1 cellular context compared by ENCODE assay signal in genomic region chr1:160205242-160205973, GRCh38.
A peak's percentile ranks its signal among the peaks of the same experiment; 100 is the strongest.
TF ChIP-seq lines count a peak whose summit lies in the region.

Gene PEA15 (plus strand): TSS chr1:160205384. CDS start chr1:160211545, 6,161 bp downstream.

TF ChIP-seq in K562, 482 proteins besides CTCF, POLR2A, EP300 and RAD21 (continued from another document and continues in another):
- TF ChIP-seq AFF4 (CRISPR knock-in tag; IDR thresholded peaks at IDR 0.05) (peak; percentile 60; the same call in 1 of the 2 replicates), MED1 (CRISPR knock-in tag; IDR thresholded peaks at IDR 0.05; ENCODE audit: borderline replicate concordance) (no peak), TAF9B (IDR thresholded peaks at IDR 0.05; ENCODE audit: partially characterized antibody) (no peak), BHLHE40 (IDR thresholded peaks at IDR 0.05; ENCODE audit: low read length) (no peak), ID3 (CRISPR knock-in tag; IDR thresholded peaks at IDR 0.05) (no peak), ID3 (tag; IDR thresholded peaks at IDR 0.05) (no peak), HDGF (IDR thresholded peaks at IDR 0.05) (no peak), MGA (IDR thresholded peaks at IDR 0.05) (no peak), CBX5 (IDR thresholded peaks at IDR 0.05; ENCODE audit: borderline replicate concordance, low read depth) (no peak), MYBL2 (IDR thresholded peaks at IDR 0.05; ENCODE audit: low read depth) (no peak), MYBL2 (CRISPR knock-in tag; IDR thresholded peaks at IDR 0.05; ENCODE audit: borderline replicate concordance) (no peak), ZC3H11A (IDR thresholded peaks at IDR 0.05; ENCODE audit: low read depth, low read length) (no peak), NFIX (CRISPR knock-in tag; IDR thresholded peaks at IDR 0.05; ENCODE audit: low read depth) (no peak), ADNP (tag; IDR thresholded peaks at IDR 0.05) (no peak), RBM22 (IDR thresholded peaks at IDR 0.05; ENCODE audit: low read depth, low read length, poor library complexity, severe bottlenecking) (no peak), RFX7 (CRISPR knock-in tag; IDR thresholded peaks at IDR 0.05) (no peak), ZNF589 (CRISPR knock-in tag; IDR thresholded peaks at IDR 0.05; ENCODE audit: low read depth) (no peak), RBM15 (IDR thresholded peaks at IDR 0.05; ENCODE audit: insufficient read depth, low read length) (no peak), TAF7 (tag; IDR thresholded peaks at IDR 0.05) (no peak), ZBTB7A (IDR thresholded peaks at IDR 0.05; ENCODE audit: borderline replicate concordance, control insufficient read depth, low read depth, low read length) (0 out of 2 replicates have a peak, but pooled peaks have one; percentile 13), HIVEP1 (CRISPR knock-in tag; IDR thresholded peaks at IDR 0.05) (no peak), SMARCA5 (IDR thresholded peaks at IDR 0.05) (no peak), ZNF354B (CRISPR knock-in tag; IDR thresholded peaks at IDR 0.05) (no peak), TCF15 (CRISPR knock-in tag; IDR thresholded peaks at IDR 0.05) (no peak), BRF1 (IDR thresholded peaks at IDR 0.05; ENCODE audit: borderline replicate concordance, extremely low read depth, insufficient read length) (no peak), GABPB2 (CRISPR knock-in tag; conservative IDR thresholded peaks at IDR 0.05) (no peak), BMI1 (IDR thresholded peaks at IDR 0.05; ENCODE audit: low read length) (no peak), HDAC8 (tag; IDR thresholded peaks at IDR 0.05) (no peak), NFATC3 (IDR thresholded peaks at IDR 0.05) (no peak), ZNF140 (CRISPR knock-in tag; IDR thresholded peaks at IDR 0.05) (no peak), ZNF584 (CRISPR knock-in tag; IDR thresholded peaks at IDR 0.05; ENCODE audit: low read depth) (no peak), ZNF512 (tag; IDR thresholded peaks at IDR 0.05) (no peak), MEF2A (IDR thresholded peaks at IDR 0.05; ENCODE audit: control insufficient read depth, low read depth, low read length) (no peak), ZKSCAN8 (CRISPR knock-in tag; IDR thresholded peaks at IDR 0.05) (no peak), ZNF551 (CRISPR knock-in tag; IDR thresholded peaks at IDR 0.05) (no peak), ZKSCAN3 (CRISPR knock-in tag; IDR thresholded peaks at IDR 0.05) (no peak), SLC30A9 (CRISPR knock-in tag; IDR thresholded peaks at IDR 0.05) (no peak), MYC (IDR thresholded peaks at IDR 0.05; ENCODE audit: low read depth, low read length) (peak; percentile 49; the same call in 1 of the 2 replicates), MYC (CRISPR knock-in tag; IDR thresholded peaks at IDR 0.05; ENCODE audit: borderline replicate concordance, low read depth) (peak; percentile 39; the same call in 1 of the 2 replicates), KLF10 (CRISPR knock-in tag; IDR thresholded peaks at IDR 0.05) (no peak), RBM34 (IDR thresholded peaks at IDR 0.05; ENCODE audit: borderline replicate concordance, insufficient read depth, low read length) (no peak), CXXC5 (CRISPR knock-in tag; IDR thresholded peaks at IDR 0.05) (peak; percentile 53), E2F1 (CRISPR knock-in tag; IDR thresholded peaks at IDR 0.05) (no peak), MTA2 (IDR thresholded peaks at IDR 0.05; ENCODE audit: low read depth) (peak; percentile 7; the same call in 1 of the 2 replicates), RFX1 (IDR thresholded peaks at IDR 0.05) (no peak), TAF15 (IDR thresholded peaks at IDR 0.05; ENCODE audit: low read depth, low read length) (no peak), ZNF764 (CRISPR knock-in tag; IDR thresholded peaks at IDR 0.05; ENCODE audit: low read depth) (no peak), ZHX1 (conservative IDR thresholded peaks at IDR 0.05; ENCODE audit: low read length) (no peak)
